ENCODE assay signal across 8 cellular contexts in the genomic region with DNA sequence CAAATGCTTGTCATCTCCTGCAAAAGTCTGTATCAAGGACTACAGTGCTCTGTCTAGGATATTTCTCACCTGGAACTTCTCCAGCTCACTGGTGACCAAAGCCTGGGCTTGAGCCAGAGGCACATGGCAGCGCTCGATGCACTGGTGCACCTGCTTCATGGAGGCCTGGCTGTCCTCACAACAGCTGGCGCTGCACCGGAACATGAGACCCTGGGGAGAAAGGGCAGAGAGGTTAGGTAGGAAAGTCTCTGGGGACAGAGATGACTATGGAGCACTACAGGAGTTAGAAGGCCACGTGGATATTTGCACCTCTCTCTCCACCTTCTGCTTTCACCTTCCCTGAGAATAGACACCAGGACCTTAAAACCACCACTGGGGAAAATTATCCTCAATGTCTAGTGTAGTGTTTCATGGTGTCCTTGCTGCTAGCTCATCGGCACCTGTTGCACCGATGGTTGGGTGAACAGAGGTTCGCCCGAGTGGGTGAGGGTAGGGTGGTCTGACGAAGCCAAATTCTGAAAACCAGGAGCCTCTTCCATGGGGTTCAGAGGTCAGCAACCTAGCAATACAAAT. TPM values are rescaled to one million over a fixed set of nuclear protein-coding genes. Genes with fewer than 3 reads are reported as not detected.
A peak's percentile ranks its signal among the peaks of the same experiment; 100 is the strongest.
DNase-seq lines count a peak whose midpoint lies in the region; ATAC-seq and TF ChIP-seq lines count a peak whose summit lies in the region.

No MANE protein-coding gene starts in this region.

- TF ChIP-seq CTCF in BJ (IDR thresholded peaks at IDR 0.05; ENCODE audit: insufficient read depth, low read depth, low read length) (no peak), HL-60 (IDR thresholded peaks at IDR 0.05; ENCODE audit: insufficient read depth, low read length) (peak; percentile 23), breast epithelium (IDR thresholded peaks at IDR 0.05) (no peak)

- intact Hi-C loops in breast epithelium (cut with DNase I; ENCODE audit: low total_unique reads) = loop anchor here (1.0 kb wide), 1 partner anchor 9 kb away; no protein-coding TSS in a partner anchor

- peak overlapping the region; percentile 94 for H3K27ac ChIP-seq in HL-60 (replicated peaks)
- H3K27ac ChIP-seq in breast epithelium = peak overlapping the region; percentile 85 to 96
- peak overlapping the region; percentile 87 for H3K27ac ChIP-seq in muscle layer of colon (ENCODE audit: low read depth, low read length)

- POLR2A ChIA-PET in BJ (lab: Charles Lee) = no interaction called here

- CTCF ChIA-PET in BJ (lab: Yijun Ruan, JAX) = interaction anchor here (0.6 to 6.2 kb wide), 8 partner anchors 21 to 576 kb away, joined by 3 to 89 read pairs (median 7); a partner anchor contains a TSS

- peak overlapping the region; percentile 97 for H3K4me3 ChIP-seq in BJ (ENCODE audit: low read depth, low read length)
- H3K4me3 ChIP-seq in HL-60 (replicated peaks; ENCODE audit: insufficient read depth, low read length) = peak overlapping the region; percentile 94
- peak overlapping the region; percentile 94 to 99 (median 95) for H3K4me3 ChIP-seq in breast epithelium
- peak overlapping the region; percentile 69 to 79 for H3K4me3 ChIP-seq in muscle layer of colon (ENCODE audit: low read depth in 1 of 2, low read length in 2 of 2)

- H3K27me3 ChIP-seq in BJ (ENCODE audit: control insufficient read depth, insufficient read depth, low read length) (no peaks in the 10 kb centered on the region), HL-60 (ENCODE audit: insufficient read depth, poor library complexity, severe bottlenecking) (no peaks in the 10 kb centered on the region), breast epithelium (no peaks in the 10 kb centered on the region), muscle layer of colon (ENCODE audit: control insufficient read depth in 1 of 2, insufficient read depth in 2 of 2, low read length in 2 of 2) (no peaks in the 10 kb centered on the region)

- no peak for ATAC-seq in GM19452 (IDR thresholded peaks at IDR 0.05; ENCODE audit: unreplicated experiment)

- H3K4me1 ChIP-seq in breast epithelium (peaks cover 0 to 7% of the 10 kb centered on the region in 2 donors), muscle layer of colon (ENCODE audit: insufficient read depth, low read length) (peaks cover 7% of the 10 kb centered on the region)

- peak overlapping the region; percentile 7 for H3K9ac ChIP-seq in muscle layer of colon (ENCODE audit: low read length)

- DNase-seq in BJ (ENCODE audit: low read depth) = no peak
- no peak for DNase-seq in HL-60 (ENCODE audit: low read depth in 1 of 2, low spot score in 1 of 2)
- DNase-seq in breast epithelium (ENCODE audit: low spot score in 2 of 2) = no peak
- DNase-seq in NCI-H1436 treated with DMSO at 0.1 percent for 48 hours (lab: John Stamatoyannopoulos, UW) = no peak
- DNase-seq in NK-92 (lab: John Stamatoyannopoulos, UW; ENCODE audit: unreplicated experiment) = no peak
- no peak for DNase-seq in cortex of kidney (lab: John Stamatoyannopoulos, UW)

- no peak for TF ChIP-seq POLR2A in breast epithelium (IDR thresholded peaks at IDR 0.05)

- H3K9me3 ChIP-seq in breast epithelium (no peaks in the 10 kb centered on the region), muscle layer of colon (ENCODE audit: low read length) (no peaks in the 10 kb centered on the region)

- H3K36me3 ChIP-seq in BJ (ENCODE audit: control insufficient read depth, insufficient read depth, low read length) (peaks cover 3% of the 10 kb centered on the region), breast epithelium (no peaks in the 10 kb centered on the region), muscle layer of colon (ENCODE audit: insufficient read depth, low read length) (peaks cover 11% of the 10 kb centered on the region)

RNA-seq across cellular contexts. Expression of a gene that starts 1.0 kb away (rescaled TPM):
- polyA plus RNA-seq in BJ (2011; rRNA removed) = 22.9 and 28.3 TPM in 2 replicates
- polyA minus RNA-seq in BJ (2011; rRNA and poly(A)+ RNA removed) = 5.5 and 6.4 TPM in 2 replicates
- total RNA-seq in breast epithelium = 10 to 100 TPM; 24.2 to 28.2 (median 26.9) TPM

RNA-seq across cellular contexts. Expression of a gene that starts 7.3 kb away (rescaled TPM):
- polyA plus RNA-seq in BJ (2011; rRNA removed) = 88.6 and 118 TPM in 2 replicates
- 3.1 and 12.2 TPM in 2 replicates for polyA minus RNA-seq in BJ (2011; rRNA and poly(A)+ RNA removed)
- total RNA-seq in breast epithelium = 100 to 1,000 TPM in 2 of 3 donors, 10 to 100 TPM in 1; 79.0 to 201 (median 104) TPM

RNA-seq across cellular contexts. Expression of a gene that starts 42.9 kb away (rescaled TPM):
- 31.1 and 66.4 TPM in 2 replicates for polyA plus RNA-seq in BJ (2011; rRNA removed)
- 14.6 and 15.6 TPM in 2 replicates for polyA minus RNA-seq in BJ (2011; rRNA and poly(A)+ RNA removed)
- 100 to 1,000 TPM in 1 of 3 donors, 10 to 100 TPM in 2; 44.2 to 151 (median 72.7) TPM for total RNA-seq in breast epithelium

RNA-seq across cellular contexts. Expression of a gene that starts 52.4 kb away (rescaled TPM):
- 60.1 and 93.8 TPM in 2 replicates for polyA plus RNA-seq in BJ (2011; rRNA removed)
- polyA minus RNA-seq in BJ (2011; rRNA and poly(A)+ RNA removed) = 51.2 and 82.3 TPM in 2 replicates
- total RNA-seq in breast epithelium = 100 to 1,000 TPM in 2 of 3 donors, 10 to 100 TPM in 1; 43.7 to 236 (median 172) TPM
